Comparison of ENCODE assay signal across 1 cellular context in genomic region chr12:4154672-4155225, GRCh38.
TF ChIP-seq lines count a peak whose summit lies in the region.

No MANE protein-coding gene starts in this region.

TF ChIP-seq in GM12878, 131 proteins besides CTCF, POLR2A, EP300 and RAD21:
- TF ChIP-seq, protein P1, sequence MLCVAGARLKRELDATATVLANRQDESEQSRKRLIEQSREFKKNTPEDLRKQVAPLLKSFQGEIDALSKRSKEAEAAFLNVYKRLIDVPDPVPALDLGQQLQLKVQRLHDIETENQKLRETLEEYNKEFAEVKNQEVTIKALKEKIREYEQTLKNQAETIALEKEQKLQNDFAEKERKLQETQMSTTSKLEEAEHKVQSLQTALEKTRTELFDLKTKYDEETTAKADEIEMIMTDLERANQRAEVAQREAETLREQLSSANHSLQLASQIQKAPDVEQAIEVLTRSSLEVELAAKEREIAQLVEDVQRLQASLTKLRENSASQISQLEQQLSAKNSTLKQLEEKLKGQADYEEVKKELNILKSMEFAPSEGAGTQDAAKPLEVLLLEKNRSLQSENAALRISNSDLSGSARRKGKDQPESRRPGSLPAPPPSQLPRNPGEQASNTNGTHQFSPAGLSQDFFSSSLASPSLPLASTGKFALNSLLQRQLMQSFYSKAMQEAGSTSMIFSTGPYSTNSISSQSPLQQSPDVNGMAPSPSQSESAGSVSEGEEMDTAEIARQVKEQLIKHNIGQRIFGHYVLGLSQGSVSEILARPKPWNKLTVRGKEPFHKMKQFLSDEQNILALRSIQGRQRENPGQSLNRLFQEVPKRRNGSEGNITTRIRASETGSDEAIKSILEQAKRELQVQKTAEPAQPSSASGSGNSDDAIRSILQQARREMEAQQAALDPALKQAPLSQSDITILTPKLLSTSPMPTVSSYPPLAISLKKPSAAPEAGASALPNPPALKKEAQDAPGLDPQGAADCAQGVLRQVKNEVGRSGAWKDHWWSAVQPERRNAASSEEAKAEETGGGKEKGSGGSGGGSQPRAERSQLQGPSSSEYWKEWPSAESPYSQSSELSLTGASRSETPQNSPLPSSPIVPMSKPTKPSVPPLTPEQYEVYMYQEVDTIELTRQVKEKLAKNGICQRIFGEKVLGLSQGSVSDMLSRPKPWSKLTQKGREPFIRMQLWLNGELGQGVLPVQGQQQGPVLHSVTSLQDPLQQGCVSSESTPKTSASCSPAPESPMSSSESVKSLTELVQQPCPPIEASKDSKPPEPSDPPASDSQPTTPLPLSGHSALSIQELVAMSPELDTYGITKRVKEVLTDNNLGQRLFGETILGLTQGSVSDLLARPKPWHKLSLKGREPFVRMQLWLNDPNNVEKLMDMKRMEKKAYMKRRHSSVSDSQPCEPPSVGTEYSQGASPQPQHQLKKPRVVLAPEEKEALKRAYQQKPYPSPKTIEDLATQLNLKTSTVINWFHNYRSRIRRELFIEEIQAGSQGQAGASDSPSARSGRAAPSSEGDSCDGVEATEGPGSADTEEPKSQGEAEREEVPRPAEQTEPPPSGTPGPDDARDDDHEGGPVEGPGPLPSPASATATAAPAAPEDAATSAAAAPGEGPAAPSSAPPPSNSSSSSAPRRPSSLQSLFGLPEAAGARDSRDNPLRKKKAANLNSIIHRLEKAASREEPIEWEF (IDR thresholded peaks at IDR 0.05; ENCODE audit: insufficient replicate concordance, low read depth, low read length): no peak
- TF ChIP-seq TCF12 (IDR thresholded peaks at IDR 0.05; ENCODE audit: low read depth, low read length) (no peak), BCL11A (IDR thresholded peaks at IDR 0.05; ENCODE audit: low read depth, low read length) (no peak), SMC3 (IDR thresholded peaks at IDR 0.05; ENCODE audit: borderline replicate concordance, low read length) (no peak), MLLT1 (IDR thresholded peaks at IDR 0.05) (no peak), REST (IDR thresholded peaks at IDR 0.05; ENCODE audit: low read depth, low read length) (no peak), SMARCA5 (IDR thresholded peaks at IDR 0.05) (0 out of 2 replicates have a peak, but pooled peaks have one; percentile 50), EGR1 (IDR thresholded peaks at IDR 0.05; ENCODE audit: borderline replicate concordance in 1 of 2, low read depth in 2 of 2, low read length in 2 of 2) (no peak), NKRF (conservative IDR thresholded peaks at IDR 0.05) (0 out of 2 replicates have a peak, but pooled peaks have one; percentile 27), RUNX3 (IDR thresholded peaks at IDR 0.05; ENCODE audit: low read length) (peak; percentile 83), CEBPZ (IDR thresholded peaks at IDR 0.05; ENCODE audit: low read depth, low read length) (no peak), WRNIP1 (IDR thresholded peaks at IDR 0.05; ENCODE audit: borderline replicate concordance, low read depth, low read length) (no peak), ZNF217 (IDR thresholded peaks at IDR 0.05) (peak; percentile 73), MAX (IDR thresholded peaks at IDR 0.05; ENCODE audit: low read depth, low read length) (no peak), YY1 (IDR thresholded peaks at IDR 0.05; ENCODE audit: low read depth, low read length) (no peak), EED (IDR thresholded peaks at IDR 0.05; ENCODE audit: low read depth) (peak; percentile 81), RB1 (IDR thresholded peaks at IDR 0.05; ENCODE audit: borderline replicate concordance) (no peak), NFIC (IDR thresholded peaks at IDR 0.05; ENCODE audit: low read depth, low read length) (peak; percentile 54), LARP7 (IDR thresholded peaks at IDR 0.05) (no peak), POU2F2 (IDR thresholded peaks at IDR 0.05; ENCODE audit: borderline replicate concordance, low read depth, low read length) (no peak), SMAD1 (IDR thresholded peaks at IDR 0.05; ENCODE audit: low read depth, partially characterized antibody) (no peak), HDAC6 (IDR thresholded peaks at IDR 0.05; ENCODE audit: unreplicated experiment) (no peak), ASH2L (IDR thresholded peaks at IDR 0.05; ENCODE audit: borderline replicate concordance, low read depth) (no peak), CBFB (IDR thresholded peaks at IDR 0.05; ENCODE audit: low read depth) (0 out of 2 replicates have a peak, but pooled peaks have one; percentile 13), ETV6 (conservative IDR thresholded peaks at IDR 0.05 in 1 of 2, IDR thresholded peaks at IDR 0.05 in 1 of 2; ENCODE audit: borderline replicate concordance in 1 of 2, low read depth in 1 of 2) (peak in 1 of 2 experiments; percentile 48; a peak in 2 of 4 replicates), IKZF1 (conservative IDR thresholded peaks at IDR 0.05) (peak; percentile 71), BCLAF1 (IDR thresholded peaks at IDR 0.05) (no peak), IKZF2 (IDR thresholded peaks at IDR 0.05) (peak; percentile 57 to 70; a peak in 3 of 4 replicates), MEF2B (IDR thresholded peaks at IDR 0.05; ENCODE audit: partially characterized antibody, poor library complexity, severe bottlenecking) (no peak), ATF7 (IDR thresholded peaks at IDR 0.05; ENCODE audit: low read depth) (0 out of 2 replicates have a peak, but pooled peaks have one; percentile 16)
- TF ChIP-seq, protein P2, sequence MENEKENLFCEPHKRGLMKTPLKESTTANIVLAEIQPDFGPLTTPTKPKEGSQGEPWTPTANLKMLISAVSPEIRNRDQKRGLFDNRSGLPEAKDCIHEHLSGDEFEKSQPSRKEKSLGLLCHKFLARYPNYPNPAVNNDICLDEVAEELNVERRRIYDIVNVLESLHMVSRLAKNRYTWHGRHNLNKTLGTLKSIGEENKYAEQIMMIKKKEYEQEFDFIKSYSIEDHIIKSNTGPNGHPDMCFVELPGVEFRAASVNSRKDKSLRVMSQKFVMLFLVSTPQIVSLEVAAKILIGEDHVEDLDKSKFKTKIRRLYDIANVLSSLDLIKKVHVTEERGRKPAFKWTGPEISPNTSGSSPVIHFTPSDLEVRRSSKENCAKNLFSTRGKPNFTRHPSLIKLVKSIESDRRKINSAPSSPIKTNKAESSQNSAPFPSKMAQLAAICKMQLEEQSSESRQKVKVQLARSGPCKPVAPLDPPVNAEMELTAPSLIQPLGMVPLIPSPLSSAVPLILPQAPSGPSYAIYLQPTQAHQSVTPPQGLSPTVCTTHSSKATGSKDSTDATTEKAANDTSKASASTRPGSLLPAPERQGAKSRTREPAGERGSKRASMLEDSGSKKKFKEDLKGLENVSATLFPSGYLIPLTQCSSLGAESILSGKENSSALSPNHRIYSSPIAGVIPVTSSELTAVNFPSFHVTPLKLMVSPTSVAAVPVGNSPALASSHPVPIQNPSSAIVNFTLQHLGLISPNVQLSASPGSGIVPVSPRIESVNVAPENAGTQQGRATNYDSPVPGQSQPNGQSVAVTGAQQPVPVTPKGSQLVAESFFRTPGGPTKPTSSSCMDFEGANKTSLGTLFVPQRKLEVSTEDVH (IDR thresholded peaks at IDR 0.05; ENCODE audit: low read depth, partially characterized antibody): no peak
- TF ChIP-seq, protein P3, sequence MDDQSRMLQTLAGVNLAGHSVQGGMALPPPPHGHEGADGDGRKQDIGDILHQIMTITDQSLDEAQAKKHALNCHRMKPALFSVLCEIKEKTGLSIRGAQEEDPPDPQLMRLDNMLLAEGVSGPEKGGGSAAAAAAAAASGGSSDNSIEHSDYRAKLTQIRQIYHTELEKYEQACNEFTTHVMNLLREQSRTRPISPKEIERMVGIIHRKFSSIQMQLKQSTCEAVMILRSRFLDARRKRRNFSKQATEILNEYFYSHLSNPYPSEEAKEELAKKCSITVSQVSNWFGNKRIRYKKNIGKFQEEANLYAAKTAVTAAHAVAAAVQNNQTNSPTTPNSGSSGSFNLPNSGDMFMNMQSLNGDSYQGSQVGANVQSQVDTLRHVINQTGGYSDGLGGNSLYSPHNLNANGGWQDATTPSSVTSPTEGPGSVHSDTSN (IDR thresholded peaks at IDR 0.05; ENCODE audit: insufficient replicate concordance, low read depth, low read length): no peak
